1 cellular context compared by ENCODE assay signal in genomic region chr7:75989726-75990388, GRCh38.
TF ChIP-seq lines count a peak whose summit lies in the region.

No MANE protein-coding gene starts in this region.

TF ChIP-seq in HepG2, 621 proteins besides CTCF, POLR2A, EP300 and RAD21:
- TF ChIP-seq ZNF7 (CRISPR knock-in tag; IDR thresholded peaks at IDR 0.05) = peak; percentile 51; the same call in 1 of the 2 replicates
- peak; percentile 97 for TF ChIP-seq ZNF263 (CRISPR knock-in tag; IDR thresholded peaks at IDR 0.05)
- peak; percentile 94; the same call in 1 of the 2 replicates for TF ChIP-seq ZNF691 (CRISPR knock-in tag; IDR thresholded peaks at IDR 0.05; ENCODE audit: borderline replicate concordance, low read depth)
- no peak for TF ChIP-seq ZSCAN20 (CRISPR knock-in tag; IDR thresholded peaks at IDR 0.05; ENCODE audit: borderline replicate concordance)
- TF ChIP-seq AGO2 (optimal IDR thresholded peaks at IDR 0.05; ENCODE audit: low read depth, low read length) = peak; percentile 24
